Comparison of ENCODE assay signal across 8 cellular contexts in the genomic region with DNA sequence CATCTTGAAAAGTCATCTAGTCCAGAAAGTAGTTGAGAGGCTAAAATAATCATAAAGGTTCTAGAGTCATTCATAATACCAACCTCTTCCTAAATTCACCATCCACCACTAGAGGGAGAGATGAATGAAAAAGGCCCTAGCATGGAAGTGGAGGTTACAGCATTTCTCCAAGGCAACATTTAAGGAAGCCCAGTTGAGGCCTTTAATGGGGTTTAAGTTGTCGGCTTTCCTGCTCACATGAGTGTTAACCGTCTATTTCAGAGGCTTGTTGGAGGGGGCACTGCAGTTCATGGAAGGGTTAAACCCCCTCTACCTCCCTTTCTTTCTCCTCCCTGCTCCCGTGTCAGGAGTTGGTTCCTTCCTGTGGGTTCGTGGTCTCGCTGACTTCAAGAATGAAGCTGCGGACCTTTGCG. TPM values are rescaled to one million over a fixed set of nuclear protein-coding genes. Genes with fewer than 3 reads are reported as not detected.
DNase-seq lines count a peak whose midpoint lies in the region; ATAC-seq and TF ChIP-seq lines count a peak whose summit lies in the region.

No MANE protein-coding gene starts in this region.

- H3K27ac ChIP-seq in cardiac muscle cell = no peak overlapping the region
- H3K27ac ChIP-seq in breast epithelium = no peak overlapping the region
- H3K27ac ChIP-seq in effector memory CD4-positive, alpha-beta T cell (ENCODE audit: insufficient read depth, low read length, poor library complexity, severe bottlenecking) = no peak overlapping the region

- ATAC-seq in Right ventricle myocardium superior (ENCODE audit: poor library complexity) (no peak), HG03159 (IDR thresholded peaks at IDR 0.05; ENCODE audit: unreplicated experiment) (no peak)

- H3K27me3 ChIP-seq in cardiac muscle cell = no peaks in the 10 kb centered on the region
- H3K27me3 ChIP-seq in breast epithelium = no peaks in the 10 kb centered on the region
- no peaks in the 10 kb centered on the region for H3K27me3 ChIP-seq in effector memory CD4-positive, alpha-beta T cell (replicated peaks; ENCODE audit: control insufficient read depth, insufficient read depth, low read length, poor library complexity, severe bottlenecking)

- DNase-seq in cardiac muscle cell (ENCODE audit: low read depth in 1 of 2, low spot score in 1 of 2) (peak; percentile 24 to 79), Right ventricle myocardium superior (no peak), NCI-H748 (lab: John Stamatoyannopoulos, UW; ENCODE audit: unreplicated experiment) (peak; percentile 34), breast epithelium (ENCODE audit: low spot score in 2 of 2) (no peak), lung microvascular endothelial cell (ENCODE audit: low read depth in 2 of 2) (peak; percentile 10 to 40), GM10266 (ENCODE audit: extremely low spot score) (no peak)
- DNase-seq in effector memory CD4-positive, alpha-beta T cell = no peak

- TF ChIP-seq POLR2A in breast epithelium (IDR thresholded peaks at IDR 0.05) = no peak

- H3K4me3 ChIP-seq in cardiac muscle cell (no peak overlapping the region), breast epithelium (no peak overlapping the region)
- H3K4me3 ChIP-seq in effector memory CD4-positive, alpha-beta T cell (ENCODE audit: insufficient read depth, low read depth, low read length, poor library complexity, severe bottlenecking) = no peak overlapping the region

- peaks cover 8% of the 10 kb centered on the region for H3K4me1 ChIP-seq in cardiac muscle cell (ENCODE audit: low read depth)
- peaks cover 0 to 7% of the 10 kb centered on the region in 2 donors for H3K4me1 ChIP-seq in breast epithelium
- peaks cover 24% of the 10 kb centered on the region for H3K4me1 ChIP-seq in effector memory CD4-positive, alpha-beta T cell (ENCODE audit: control insufficient read depth, insufficient read depth, low read length, poor library complexity, severe bottlenecking)

- intact Hi-C loops in Right ventricle myocardium superior (cut with DNase I) (loop anchor here (5.0 kb wide), 3 partner anchors 137 to 547 kb away; no protein-coding TSS in a partner anchor), breast epithelium (cut with DNase I; ENCODE audit: low total_unique reads) (no loop called here)

- H3K36me3 ChIP-seq in cardiac muscle cell = no peaks in the 10 kb centered on the region
- H3K36me3 ChIP-seq in breast epithelium = no peaks in the 10 kb centered on the region
- H3K36me3 ChIP-seq in effector memory CD4-positive, alpha-beta T cell (ENCODE audit: control insufficient read depth, insufficient read depth, low read length) = no peaks in the 10 kb centered on the region

- TF ChIP-seq CTCF in cardiac muscle cell (IDR thresholded peaks at IDR 0.05; ENCODE audit: low read depth, low read length) = peak; percentile 72
- peak in 2 of 3 donors; percentile 27 to 33 for TF ChIP-seq CTCF in breast epithelium (IDR thresholded peaks at IDR 0.05)
- TF ChIP-seq CTCF in GM10266 (IDR thresholded peaks at IDR 0.05; ENCODE audit: control insufficient read depth, insufficient read depth, low read depth, missing control alignments) = no peak

- no peaks in the 10 kb centered on the region for H3K9me3 ChIP-seq in cardiac muscle cell (ENCODE audit: low read depth)
- H3K9me3 ChIP-seq in breast epithelium = no peaks in the 10 kb centered on the region
- no peaks in the 10 kb centered on the region for H3K9me3 ChIP-seq in effector memory CD4-positive, alpha-beta T cell (ENCODE audit: control insufficient read depth, low read length)

RNA-seq across cellular contexts. Expression of a gene that starts 3.8 kb away (rescaled TPM):
- total RNA-seq in cardiac muscle cell (25.2 and 35.5 TPM in 2 replicates), Right ventricle myocardium superior (46.6 TPM), breast epithelium (10 to 100 TPM in 2 of 3 donors, 1 to 10 TPM in 1; 8.5 to 14.1 (median 13.6) TPM), lung microvascular endothelial cell (0.20 and 0.44 TPM in 2 replicates)
- 71.9 and 92.3 TPM in 2 replicates for polyA plus RNA-seq in cardiac muscle cell

Comparison
In these comparisons a context has a peak if more than half of its experiments do, and no peak if none do; other contexts are left out.
1. DNase-seq: peak in cardiac muscle cell (2 of 2), NCI-H748 (single experiment) and lung microvascular endothelial cell (2 of 2); none in Right ventricle myocardium superior (single experiment), breast epithelium (0 of 2), GM10266 (single experiment) and effector memory CD4-positive, alpha-beta T cell (0 of 3).